In the genomic region with DNA sequence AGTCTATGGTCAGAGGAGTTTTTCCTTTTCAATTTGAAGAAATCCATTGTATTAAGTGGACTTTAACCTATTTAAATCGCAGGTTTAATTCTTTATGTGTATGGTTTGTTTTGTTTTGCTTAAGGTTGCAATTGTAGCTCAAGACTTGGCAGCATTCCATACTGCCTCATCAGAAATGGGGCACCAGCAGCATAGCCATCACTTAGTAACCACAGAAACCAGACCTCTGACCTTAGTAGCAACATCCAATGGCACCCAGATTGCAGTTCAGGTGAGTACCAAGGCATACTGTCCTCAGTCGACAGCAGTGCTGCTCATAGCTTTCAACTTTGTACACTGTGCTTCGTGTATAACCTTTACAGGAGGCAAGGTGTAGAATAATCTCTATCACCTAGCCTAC, we compare ENCODE assay signal across 2 cellular contexts.
TF ChIP-seq lines count a peak whose summit lies in the region.

No MANE protein-coding gene starts in this region.

TF ChIP-seq in SK-N-SH, 30 proteins besides CTCF, POLR2A, EP300 and RAD21 (continued from another document):
- TF ChIP-seq, protein P1, sequence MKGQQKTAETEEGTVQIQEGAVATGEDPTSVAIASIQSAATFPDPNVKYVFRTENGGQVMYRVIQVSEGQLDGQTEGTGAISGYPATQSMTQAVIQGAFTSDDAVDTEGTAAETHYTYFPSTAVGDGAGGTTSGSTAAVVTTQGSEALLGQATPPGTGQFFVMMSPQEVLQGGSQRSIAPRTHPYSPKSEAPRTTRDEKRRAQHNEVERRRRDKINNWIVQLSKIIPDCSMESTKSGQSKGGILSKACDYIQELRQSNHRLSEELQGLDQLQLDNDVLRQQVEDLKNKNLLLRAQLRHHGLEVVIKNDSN (IDR thresholded peaks at IDR 0.05; ENCODE audit: borderline replicate concordance, low read depth) = no peak
- TF ChIP-seq ELF1 (IDR thresholded peaks at IDR 0.05) = no peak
- TF ChIP-seq RFX5 (IDR thresholded peaks at IDR 0.05; ENCODE audit: low read length) = no peak
- no peak for TF ChIP-seq RXRA (IDR thresholded peaks at IDR 0.05; ENCODE audit: borderline replicate concordance, low read depth)
- no peak for TF ChIP-seq MEF2A (IDR thresholded peaks at IDR 0.05; ENCODE audit: borderline replicate concordance, low read depth)
- no peak for TF ChIP-seq GATA2 (CRISPR knock-in tag; IDR thresholded peaks at IDR 0.05)
- TF ChIP-seq EZH2phosphoT487 (IDR thresholded peaks at IDR 0.05; ENCODE audit: borderline replicate concordance, low read depth) = no peak
- TF ChIP-seq, protein P2, sequence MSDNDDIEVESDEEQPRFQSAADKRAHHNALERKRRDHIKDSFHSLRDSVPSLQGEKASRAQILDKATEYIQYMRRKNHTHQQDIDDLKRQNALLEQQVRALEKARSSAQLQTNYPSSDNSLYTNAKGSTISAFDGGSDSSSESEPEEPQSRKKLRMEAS (IDR thresholded peaks at IDR 0.05; ENCODE audit: low read depth) = no peak
- TF ChIP-seq POLR2AphosphoS5 (IDR thresholded peaks at IDR 0.05; ENCODE audit: low read depth, low read length) = no peak
- no peak for TF ChIP-seq JUND (IDR thresholded peaks at IDR 0.05)
- TF ChIP-seq SMC3 (IDR thresholded peaks at IDR 0.05; ENCODE audit: low read depth, low read length) = no peak

TF ChIP-seq in SK-N-SH treated with all-trans-retinoic acid at 6 μM for 48 hours, 23 proteins besides CTCF, POLR2A, EP300 and RAD21 (continued from another document):
- TF ChIP-seq, protein P3, sequence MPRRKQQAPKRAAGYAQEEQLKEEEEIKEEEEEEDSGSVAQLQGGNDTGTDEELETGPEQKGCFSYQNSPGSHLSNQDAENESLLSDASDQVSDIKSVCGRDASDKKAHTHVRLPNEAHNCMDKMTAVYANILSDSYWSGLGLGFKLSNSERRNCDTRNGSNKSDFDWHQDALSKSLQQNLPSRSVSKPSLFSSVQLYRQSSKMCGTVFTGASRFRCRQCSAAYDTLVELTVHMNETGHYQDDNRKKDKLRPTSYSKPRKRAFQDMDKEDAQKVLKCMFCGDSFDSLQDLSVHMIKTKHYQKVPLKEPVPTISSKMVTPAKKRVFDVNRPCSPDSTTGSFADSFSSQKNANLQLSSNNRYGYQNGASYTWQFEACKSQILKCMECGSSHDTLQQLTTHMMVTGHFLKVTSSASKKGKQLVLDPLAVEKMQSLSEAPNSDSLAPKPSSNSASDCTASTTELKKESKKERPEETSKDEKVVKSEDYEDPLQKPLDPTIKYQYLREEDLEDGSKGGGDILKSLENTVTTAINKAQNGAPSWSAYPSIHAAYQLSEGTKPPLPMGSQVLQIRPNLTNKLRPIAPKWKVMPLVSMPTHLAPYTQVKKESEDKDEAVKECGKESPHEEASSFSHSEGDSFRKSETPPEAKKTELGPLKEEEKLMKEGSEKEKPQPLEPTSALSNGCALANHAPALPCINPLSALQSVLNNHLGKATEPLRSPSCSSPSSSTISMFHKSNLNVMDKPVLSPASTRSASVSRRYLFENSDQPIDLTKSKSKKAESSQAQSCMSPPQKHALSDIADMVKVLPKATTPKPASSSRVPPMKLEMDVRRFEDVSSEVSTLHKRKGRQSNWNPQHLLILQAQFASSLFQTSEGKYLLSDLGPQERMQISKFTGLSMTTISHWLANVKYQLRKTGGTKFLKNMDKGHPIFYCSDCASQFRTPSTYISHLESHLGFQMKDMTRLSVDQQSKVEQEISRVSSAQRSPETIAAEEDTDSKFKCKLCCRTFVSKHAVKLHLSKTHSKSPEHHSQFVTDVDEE (CRISPR knock-in tag; IDR thresholded peaks at IDR 0.05) = no peak
- TF ChIP-seq PPARA (CRISPR knock-in tag; IDR thresholded peaks at IDR 0.05; ENCODE audit: borderline replicate concordance) (no peak), ZFP30 (CRISPR knock-in tag; IDR thresholded peaks at IDR 0.05) (no peak), TCF4 (CRISPR knock-in tag; IDR thresholded peaks at IDR 0.05; ENCODE audit: borderline replicate concordance) (no peak), ESRRG (CRISPR knock-in tag; IDR thresholded peaks at IDR 0.05) (no peak), SNAI2 (CRISPR knock-in tag; IDR thresholded peaks at IDR 0.05) (no peak), ZFP3 (CRISPR knock-in tag; IDR thresholded peaks at IDR 0.05) (no peak), TOX (CRISPR knock-in tag; IDR thresholded peaks at IDR 0.05; ENCODE audit: borderline replicate concordance) (no peak), ISL1 (CRISPR knock-in tag; IDR thresholded peaks at IDR 0.05) (no peak), OSR1 (CRISPR knock-in tag; IDR thresholded peaks at IDR 0.05) (no peak), ARNTL (CRISPR knock-in tag; IDR thresholded peaks at IDR 0.05; ENCODE audit: borderline replicate concordance, low read depth) (no peak)
- TF ChIP-seq, protein P4, sequence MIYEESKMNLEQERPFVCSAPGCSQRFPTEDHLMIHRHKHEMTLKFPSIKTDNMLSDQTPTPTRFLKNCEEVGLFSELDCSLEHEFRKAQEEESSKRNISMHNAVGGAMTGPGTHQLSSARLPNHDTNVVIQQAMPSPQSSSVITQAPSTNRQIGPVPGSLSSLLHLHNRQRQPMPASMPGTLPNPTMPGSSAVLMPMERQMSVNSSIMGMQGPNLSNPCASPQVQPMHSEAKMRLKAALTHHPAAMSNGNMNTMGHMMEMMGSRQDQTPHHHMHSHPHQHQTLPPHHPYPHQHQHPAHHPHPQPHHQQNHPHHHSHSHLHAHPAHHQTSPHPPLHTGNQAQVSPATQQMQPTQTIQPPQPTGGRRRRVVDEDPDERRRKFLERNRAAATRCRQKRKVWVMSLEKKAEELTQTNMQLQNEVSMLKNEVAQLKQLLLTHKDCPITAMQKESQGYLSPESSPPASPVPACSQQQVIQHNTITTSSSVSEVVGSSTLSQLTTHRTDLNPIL (CRISPR knock-in tag; IDR thresholded peaks at IDR 0.05; ENCODE audit: low read depth) = no peak
- TF ChIP-seq, protein P5, sequence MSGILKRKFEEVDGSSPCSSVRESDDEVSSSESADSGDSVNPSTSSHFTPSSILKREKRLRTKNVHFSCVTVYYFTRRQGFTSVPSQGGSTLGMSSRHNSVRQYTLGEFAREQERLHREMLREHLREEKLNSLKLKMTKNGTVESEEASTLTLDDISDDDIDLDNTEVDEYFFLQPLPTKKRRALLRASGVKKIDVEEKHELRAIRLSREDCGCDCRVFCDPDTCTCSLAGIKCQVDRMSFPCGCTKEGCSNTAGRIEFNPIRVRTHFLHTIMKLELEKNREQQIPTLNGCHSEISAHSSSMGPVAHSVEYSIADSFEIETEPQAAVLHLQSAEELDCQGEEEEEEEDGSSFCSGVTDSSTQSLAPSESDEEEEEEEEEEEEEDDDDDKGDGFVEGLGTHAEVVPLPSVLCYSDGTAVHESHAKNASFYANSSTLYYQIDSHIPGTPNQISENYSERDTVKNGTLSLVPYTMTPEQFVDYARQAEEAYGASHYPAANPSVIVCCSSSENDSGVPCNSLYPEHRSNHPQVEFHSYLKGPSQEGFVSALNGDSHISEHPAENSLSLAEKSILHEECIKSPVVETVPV (CRISPR knock-in tag; IDR thresholded peaks at IDR 0.05) = no peak
